8 cellular contexts compared by ENCODE assay signal in the genomic region with DNA sequence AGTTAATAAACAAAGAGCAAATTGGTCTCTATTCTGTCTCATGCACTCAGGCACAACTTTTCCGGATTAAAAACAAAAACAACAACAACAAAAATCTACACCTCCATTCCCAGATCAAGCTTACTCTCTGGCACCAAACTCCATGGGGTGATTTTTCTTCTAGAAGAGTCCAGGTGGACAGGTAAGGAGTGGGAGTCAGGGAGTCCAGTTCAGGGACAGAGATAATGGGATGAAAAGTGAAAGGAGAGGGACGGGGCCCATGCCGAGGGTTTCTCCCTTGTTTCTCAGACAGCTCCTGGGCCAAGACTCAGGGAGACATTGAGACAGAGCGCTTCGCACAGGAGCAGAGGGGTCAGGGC. TPM values are rescaled to one million over a fixed set of nuclear protein-coding genes. Genes with fewer than 3 reads are reported as not detected.
A peak's percentile ranks its signal among the peaks of the same experiment; 100 is the strongest.
DNase-seq lines count a peak whose midpoint lies in the region; ATAC-seq and TF ChIP-seq lines count a peak whose summit lies in the region.

No MANE protein-coding gene starts in this region.

- H3K4me1 Mint-ChIP-seq in activated CD8-positive, alpha-beta T cell treated with anti-CD3 and anti-CD28 coated beads for 36 hours (ENCODE audit: low read depth), result peaks cover 39% of the 10 kb centered on the region

- DNase-seq in H7 (no peak), right cardiac atrium (no peak), spleen (no peak), putamen (ENCODE audit: low spot score) (no peak), mesenteric fat pad (ENCODE audit: low spot score) (no peak)
- DNase-seq in activated CD8-positive, alpha-beta T cell treated with anti-CD3 and anti-CD28 coated beads for 36 hours, result no peak
- no peak for DNase-seq in effector CD8-positive, alpha-beta T cell (lab: John Stamatoyannopoulos, UW)

- intact Hi-C loops in activated CD8-positive, alpha-beta T cell treated with anti-CD3 and anti-CD28 coated beads for 36 hours (cut with micrococcal nuclease), result no loop called here
- intact Hi-C loops in right cardiac atrium (cut with DNase I), result loop anchor here in 2 of 4 donors (5.0 kb wide), 1 partner anchor 35 kb away; no protein-coding TSS in a partner anchor
- intact Hi-C loops in spleen (cut with DNase I; ENCODE audit: low total_unique reads), result loop anchor here (10.0 kb wide), 1 partner anchor 57 kb away; no protein-coding TSS in a partner anchor

- no peaks in the 10 kb centered on the region for H3K27me3 Mint-ChIP-seq in activated CD8-positive, alpha-beta T cell treated with anti-CD3 and anti-CD28 coated beads for 36 hours

- CTCF ChIA-PET in activated CD8-positive, alpha-beta T cell treated with anti-CD3 and anti-CD28 coated beads for 36 hours (lab: Charles Lee), result no interaction called here

- H3K36me3 Mint-ChIP-seq in activated CD8-positive, alpha-beta T cell treated with anti-CD3 and anti-CD28 coated beads for 36 hours (ENCODE audit: low read depth), result peaks cover 43% of the 10 kb centered on the region

- H3K4me3 ChIP-seq in H7 (ENCODE audit: insufficient read depth, low read depth, low read length), result peak overlapping the region; percentile 51
- H3K4me3 ChIP-seq in right cardiac atrium (ENCODE audit: low read length), result peak overlapping the region; percentile 46
- peak overlapping the region in 6 of 8 donors; percentile 3 to 79 (median 60) for H3K4me3 ChIP-seq in spleen

- 0% methylated on average over 5 of the region's 5 CpGs for WGBS in right cardiac atrium
- WGBS in spleen, 5 donors, result 0 to 3% (median 0%) methylated on average over 4 to 5 of the region's 5 CpGs

- TF ChIP-seq CTCF in activated CD8-positive, alpha-beta T cell treated with anti-CD3 and anti-CD28 coated beads for 36 hours (IDR thresholded peaks at IDR 0.05), result no peak
- no peak for TF ChIP-seq CTCF in spleen (IDR thresholded peaks at IDR 0.05 in 8 of 11, conservative IDR thresholded peaks at IDR 0.05 in 3 of 11)

- no peak for ATAC-seq in activated CD8-positive, alpha-beta T cell treated with anti-CD3 and anti-CD28 coated beads for 36 hours
- ATAC-seq in right cardiac atrium (peak in 1 of 2 donors; percentile 29), HG02623 (IDR thresholded peaks at IDR 0.05; ENCODE audit: unreplicated experiment) (no peak)

- peak overlapping the region; percentile 91 for H3K27ac ChIP-seq in right cardiac atrium (ENCODE audit: low read length)
- peak overlapping the region; percentile 63 to 96 (median 92) for H3K27ac ChIP-seq in spleen

- no peak for TF ChIP-seq POLR2A in spleen (IDR thresholded peaks at IDR 0.05)

- POLR2A ChIA-PET in activated CD8-positive, alpha-beta T cell treated with anti-CD3 and anti-CD28 coated beads for 36 hours (lab: Charles Lee), result interaction anchor here (0.6 to 1.1 kb wide), 6 partner anchors 13 to 124 kb away, joined by 3 to 4 read pairs (median 3); no protein-coding TSS in a partner anchor

- H3K27me3 ChIP-seq in H7 (ENCODE audit: control insufficient read depth, insufficient read depth, low read length), result peaks cover 10% of the 10 kb centered on the region; the same call in 1 of the 2 replicates
- no peaks in the 10 kb centered on the region for H3K27me3 ChIP-seq in right cardiac atrium (ENCODE audit: control insufficient read depth, insufficient read depth)
- H3K27me3 ChIP-seq in spleen (replicated peaks in 1 of 7), result no peaks in the 10 kb centered on the region

- H3K4me1 ChIP-seq in right cardiac atrium (ENCODE audit: control insufficient read depth, insufficient read depth, low read length), result no peaks in the 10 kb centered on the region
- peaks cover 3 to 52% (median 14%) of the 10 kb centered on the region in 6 donors for H3K4me1 ChIP-seq in spleen

- H3K4me3 Mint-ChIP-seq in activated CD8-positive, alpha-beta T cell treated with anti-CD3 and anti-CD28 coated beads for 36 hours, result peak overlapping the region; percentile 96

- peaks cover 6% of the 10 kb centered on the region; the same call in 1 of the 2 replicates for H3K36me3 ChIP-seq in H7 (replicated peaks; ENCODE audit: control insufficient read depth, insufficient read depth, low read length)
- H3K36me3 ChIP-seq in spleen, result peaks cover 0 to 36% (median 2%) of the 10 kb centered on the region in 6 donors

- H3K27ac Mint-ChIP-seq in activated CD8-positive, alpha-beta T cell treated with anti-CD3 and anti-CD28 coated beads for 36 hours, result peak overlapping the region; percentile 100

- H3K9me3 ChIP-seq in right cardiac atrium (ENCODE audit: control insufficient read depth, low read length) (no peaks in the 10 kb centered on the region), spleen (no peaks in the 10 kb centered on the region)

- H3K9me3 Mint-ChIP-seq in activated CD8-positive, alpha-beta T cell treated with anti-CD3 and anti-CD28 coated beads for 36 hours, result no peaks in the 10 kb centered on the region

RNA-seq across cellular contexts. Expression of a gene that starts 0.4 kb away (rescaled TPM):
- total RNA-seq in H7 (2014; rRNA removed; shearing (Covaris generic)), result 55.5 and 73.8 TPM in 2 replicates
- 1,000 to 10,000 TPM; 1,275 to 1,335 TPM for total RNA-seq in activated CD8-positive, alpha-beta T cell treated with anti-CD3 and anti-CD28 coated beads for 36 hours
- 100 to 1,000 TPM; 215 to 449 (median 319) TPM for total RNA-seq in right cardiac atrium
- 287 TPM for polyA plus RNA-seq in right cardiac atrium
- 1,000 to 10,000 TPM; 1,154 to 1,886 (median 1,537) TPM for total RNA-seq in spleen
- polyA plus RNA-seq in spleen, result 1,000 to 10,000 TPM; 1,280 to 1,749 (median 1,625) TPM
- total RNA-seq in mesenteric fat pad, result 526 TPM
